In the genomic region with DNA sequence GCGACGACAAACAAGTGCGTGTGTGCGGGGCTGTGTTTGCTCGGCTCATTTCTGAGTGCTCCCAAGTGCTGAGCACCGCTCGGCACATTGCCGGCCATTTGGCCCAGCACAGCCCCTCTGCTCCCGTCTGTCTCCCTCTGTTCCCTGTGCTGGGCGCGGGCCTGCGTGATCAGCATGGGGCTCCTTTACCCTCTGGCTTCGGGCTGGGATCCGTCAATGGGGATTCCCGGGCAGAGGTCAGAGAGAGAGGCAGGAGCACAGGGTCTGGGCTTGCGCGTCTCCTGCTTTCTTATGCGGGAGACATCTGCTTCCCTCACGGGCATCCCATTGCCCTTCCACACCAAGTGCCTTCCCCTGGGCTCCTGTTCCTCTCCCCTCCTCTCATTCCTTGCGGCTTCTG, we compare ENCODE assay signal across 26 cellular contexts.
A peak's percentile ranks its signal among the peaks of the same experiment; 100 is the strongest.
DNase-seq lines count a peak whose midpoint lies in the region; ATAC-seq, FAIRE-seq and TF ChIP-seq lines count a peak whose summit lies in the region.
"Had no signal": no experiment of that assay in that cellular context is flagged by ENCODE, and none has a peak within 500 bp of the region (broad histone marks: within the 10 kb centered on the region; RNA-seq: fewer than 3 reads in every experiment).

No MANE protein-coding gene starts in this region.

- H3K4me1 ChIP-seq in H1 (replicated peaks in 1 of 4; ENCODE audit: control insufficient read depth in 3 of 4, insufficient read depth in 4 of 4, low read length in 3 of 4), result peaks cover 0 to 5% (median 4%) of the 10 kb centered on the region in 4 experiments; a peak in 5 of 7 replicates
- H3K4me1 ChIP-seq: BE2C, HAP-1 had no signal

- CTCF ChIA-PET in H1 (lab: Charles Lee; ENCODE audit: partially characterized antibody), result interaction anchor here (1.1 kb wide), 1 partner anchor 15 kb away, joined by 3 read pairs; no protein-coding TSS in a partner anchor

- peak in 1 of 2 experiments; percentile 4; a peak in 1 of 4 replicates for TF ChIP-seq RAD21 in H1 (IDR thresholded peaks at IDR 0.05 in 1 of 2, conservative IDR thresholded peaks at IDR 0.05 in 1 of 2; ENCODE audit: low read depth in 2 of 2, low read length in 2 of 2)

- H3K4me3 ChIP-seq in H1 (ENCODE audit: extremely low read depth in 1 of 4, insufficient read depth in 2 of 4, low read depth in 3 of 4, low read length in 4 of 4), result no peak overlapping the region
- H3K4me3 ChIP-seq: GM12878, HAP-1, PC-9 had no signal

- no peak overlapping the region for H3K14ac ChIP-seq in H1 (ENCODE audit: insufficient read length)

- no peaks in the 10 kb centered on the region for H3K79me1 ChIP-seq in H1 (ENCODE audit: low read depth, low read length)

- H3K4me2 ChIP-seq in H1 (ENCODE audit: insufficient read depth in 1 of 2, low read depth in 2 of 2, low read length in 2 of 2), result no peak overlapping the region
- H3K4me2 ChIP-seq: KMS-11, PC-9 had no signal

- no peak overlapping the region for H4K91ac ChIP-seq in H1 (replicated peaks; ENCODE audit: insufficient read length, low read length)

- no peak overlapping the region for H2AK5ac ChIP-seq in H1 (ENCODE audit: low read depth, low read length)

- H2BK12ac ChIP-seq in H1 (ENCODE audit: low read depth, low read length), result no peak overlapping the region

- peak overlapping the region; percentile 26; the same call in 1 of the 2 replicates for H4K8ac ChIP-seq in H1 (ENCODE audit: extremely low read depth, insufficient read depth, low read length)

- H2BK15ac ChIP-seq in H1 (ENCODE audit: low read length), result no peak overlapping the region

- no peaks in the 10 kb centered on the region for H3K79me2 ChIP-seq in H1 (ENCODE audit: control insufficient read depth in 1 of 2, insufficient read depth in 2 of 2, low read length in 2 of 2)

- H3K27ac ChIP-seq in H1 (ENCODE audit: low read depth, low read length), result no peak overlapping the region
- H3K27ac ChIP-seq: 22Rv1, HL-60, KMS-11, PC-9, RWPE1 had no signal

- peak; percentile 74 for DNase-seq in DMS 273 (lab: John Stamatoyannopoulos, UW; ENCODE audit: unreplicated experiment)
- no peak for DNase-seq in DMS 273 treated with DMSO at 0.1 percent for 48 hours (lab: John Stamatoyannopoulos, UW)
- peak in 1 of 2 experiments; percentile 67 for DNase-seq in H1 (ENCODE audit: low read depth in 1 of 2, low spot score in 2 of 2)
- peak; percentile 45 for DNase-seq in iPS-NIHi11 (ENCODE audit: low spot score)
- no peak for DNase-seq in omental fat pad (ENCODE audit: low spot score)
- DNase-seq in NCI-H2171 (lab: John Stamatoyannopoulos, UW), result no peak
- DNase-seq in RPMI8226, result no peak
- DNase-seq: ACHN; BE2C; CD8-positive, alpha-beta memory T cell; DMS153; HFFc6; MM.1S; NCI-H2029; NCI-H2227 treated with DMSO at 0.1 percent for 48 hours; NCI-H526 treated with DMSO at 0.1 percent for 48 hours; PC-9; SHP77 had no signal

- no peak overlapping the region for H3K4ac ChIP-seq in H1 (replicated peaks; ENCODE audit: insufficient read length, low read depth, low read length)

- no peak overlapping the region for H4K5ac ChIP-seq in H1 (ENCODE audit: insufficient read length, low read depth, low read length)

- no peaks in the 10 kb centered on the region for H3K36me3 ChIP-seq in H1 (ENCODE audit: control insufficient read depth in 2 of 4, insufficient read depth in 4 of 4, low read length in 3 of 4)
- H3K36me3 ChIP-seq: BE2C, HAP-1 had no signal

- H3K18ac ChIP-seq in H1 (ENCODE audit: extremely low read depth, low read length), result no peak overlapping the region; the same call in 1 of the 2 replicates

- POLR2A ChIA-PET in H1 (lab: Charles Lee; ENCODE audit: partially characterized antibody), result no interaction called here

- H4K20me1 ChIP-seq in H1 (replicated peaks in 1 of 2; ENCODE audit: control insufficient read depth in 1 of 2, insufficient read depth in 2 of 2, low read length in 2 of 2), result no peaks in the 10 kb centered on the region

- H3K27me3 ChIP-seq in H1 (replicated peaks in 1 of 4; ENCODE audit: control insufficient read depth in 3 of 4, extremely low read depth in 1 of 4, insufficient read depth in 3 of 4, low read length in 3 of 4), result no peaks in the 10 kb centered on the region; a peak in 1 of 7 replicates

- H3K23ac ChIP-seq in H1 (ENCODE audit: insufficient read length), result no peak overlapping the region

- no peak for TF ChIP-seq EP300 in H1 (IDR thresholded peaks at IDR 0.05; ENCODE audit: borderline replicate concordance in 1 of 2, low read depth in 2 of 2, low read length in 2 of 2)

- H3K56ac ChIP-seq in H1 (replicated peaks; ENCODE audit: insufficient read length, low read depth, low read length), result no peak overlapping the region

- no peak overlapping the region for H2BK5ac ChIP-seq in H1 (ENCODE audit: low read depth, low read length)

- TF ChIP-seq CTCF in H1 (IDR thresholded peaks at IDR 0.05; ENCODE audit: control extremely low read depth in 1 of 3, insufficient read depth in 1 of 3, low read depth in 1 of 3, low read length in 3 of 3) (no peak), omental fat pad (IDR thresholded peaks at IDR 0.05) (no peak)

- H2BK120ac ChIP-seq in H1 (replicated peaks; ENCODE audit: low read depth, low read length), result no peak overlapping the region

- H2BK20ac ChIP-seq in H1 (ENCODE audit: low read length), result no peak overlapping the region

- ATAC-seq in omental fat pad (ENCODE audit: low FRiP score) (peak; percentile 39), HG02981 (IDR thresholded peaks at IDR 0.05; ENCODE audit: unreplicated experiment) (no peak)
- ATAC-seq: GM12878 had no signal

- 69% methylated on average over 16 of the region's 20 CpGs; no CpG with 5 or more reads in 1 of the 2 experiments for WGBS in H1 (ENCODE audit: extremely low coverage in 1 of 2, insufficient coverage in 1 of 2, insufficient read length in 1 of 2, insufficient replicate concordance in 2 of 2, low coverage in 1 of 2, low lambda C conversion rate in 2 of 2, missing lambda C conversion rate in 1 of 2), 2 experiments

- H3K23me2 ChIP-seq in H1 (ENCODE audit: low read depth, low read length), result no peaks in the 10 kb centered on the region

- H2AFZ ChIP-seq in H1 (ENCODE audit: low read length), result peak overlapping the region; percentile 86
- H2AFZ ChIP-seq: PC-9 had no signal

- H3K9ac ChIP-seq in H1 (replicated peaks in 1 of 4; ENCODE audit: extremely low read depth in 1 of 4, low read depth in 3 of 4, low read length in 3 of 4), result no peak overlapping the region
- H3K9ac ChIP-seq: KMS-11 had no signal

- peaks cover 4 to 7% of the 10 kb centered on the region in 2 experiments; a peak in 3 of 4 replicates for H3K9me3 ChIP-seq in H1 (ENCODE audit: insufficient read depth in 2 of 2, low read depth in 1 of 2, low read length in 1 of 2)
- H3K9me3 ChIP-seq: BE2C, HAP-1 had no signal

- no peak for FAIRE-seq in H1 (lab: Jason Lieb, UNC)
- FAIRE-seq: G401.6, GM12878 had no signal

- TF ChIP-seq POLR2A in H1 (IDR thresholded peaks at IDR 0.05; ENCODE audit: control extremely low read depth in 1 of 2, low read depth in 2 of 2, low read length in 2 of 2), result no peak

TF ChIP-seq in H1, 55 proteins besides CTCF, POLR2A, EP300 and RAD21:
- TF ChIP-seq KDM4A (IDR thresholded peaks at IDR 0.05; ENCODE audit: low read depth, low read length, severe bottlenecking), result no peak
- no peak for TF ChIP-seq SUZ12 (IDR thresholded peaks at IDR 0.05; ENCODE audit: low read length)
- no peak for TF ChIP-seq BACH1 (IDR thresholded peaks at IDR 0.05; ENCODE audit: low read length)
- TF ChIP-seq FOSL1 (IDR thresholded peaks at IDR 0.05; ENCODE audit: insufficient read depth, low read depth, low read length), result no peak
- TF ChIP-seq CEBPB (IDR thresholded peaks at IDR 0.05; ENCODE audit: low read depth, low read length), result no peak
- no peak for TF ChIP-seq CHD2 (IDR thresholded peaks at IDR 0.05; ENCODE audit: low read length)
- peak; percentile 41; the same call in 1 of the 2 replicates for TF ChIP-seq KDM1A (IDR thresholded peaks at IDR 0.05; ENCODE audit: borderline replicate concordance, low read length)
- TF ChIP-seq, protein P1, sequence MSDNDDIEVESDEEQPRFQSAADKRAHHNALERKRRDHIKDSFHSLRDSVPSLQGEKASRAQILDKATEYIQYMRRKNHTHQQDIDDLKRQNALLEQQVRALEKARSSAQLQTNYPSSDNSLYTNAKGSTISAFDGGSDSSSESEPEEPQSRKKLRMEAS (IDR thresholded peaks at IDR 0.05), result peak; percentile 22; the same call in 1 of the 2 replicates
- no peak for TF ChIP-seq RXRA (IDR thresholded peaks at IDR 0.05; ENCODE audit: insufficient read depth, low read depth, low read length)
- peak; percentile 75; the same call in 1 of the 2 replicates for TF ChIP-seq TBP (IDR thresholded peaks at IDR 0.05; ENCODE audit: low read depth, low read length)
- TF ChIP-seq POU5F1 (IDR thresholded peaks at IDR 0.05; ENCODE audit: low read depth, low read length), result no peak
- no peak for TF ChIP-seq POLR2AphosphoS5 (IDR thresholded peaks at IDR 0.05; ENCODE audit: low read depth, low read length)
- TF ChIP-seq, protein P2, sequence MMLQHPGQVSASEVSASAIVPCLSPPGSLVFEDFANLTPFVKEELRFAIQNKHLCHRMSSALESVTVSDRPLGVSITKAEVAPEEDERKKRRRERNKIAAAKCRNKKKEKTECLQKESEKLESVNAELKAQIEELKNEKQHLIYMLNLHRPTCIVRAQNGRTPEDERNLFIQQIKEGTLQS (IDR thresholded peaks at IDR 0.05; ENCODE audit: insufficient read depth, low read depth, low read length), result no peak
- TF ChIP-seq TCF12 (IDR thresholded peaks at IDR 0.05; ENCODE audit: low read depth, low read length), result no peak
- TF ChIP-seq, protein P3, sequence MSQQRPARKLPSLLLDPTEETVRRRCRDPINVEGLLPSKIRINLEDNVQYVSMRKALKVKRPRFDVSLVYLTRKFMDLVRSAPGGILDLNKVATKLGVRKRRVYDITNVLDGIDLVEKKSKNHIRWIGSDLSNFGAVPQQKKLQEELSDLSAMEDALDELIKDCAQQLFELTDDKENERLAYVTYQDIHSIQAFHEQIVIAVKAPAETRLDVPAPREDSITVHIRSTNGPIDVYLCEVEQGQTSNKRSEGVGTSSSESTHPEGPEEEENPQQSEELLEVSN (IDR thresholded peaks at IDR 0.05), result 0 out of 2 replicates have a peak, but pooled peaks have one; percentile 9
- no peak for TF ChIP-seq RNF2 (IDR thresholded peaks at IDR 0.05; ENCODE audit: borderline replicate concordance, low read depth, low read length, missing control alignments, poor library complexity, severe bottlenecking)

Comparison
In these comparisons a context has a peak if more than half of its experiments do, and no peak if none do; other contexts are left out.
1. DNase-seq: peak in DMS 273 (single experiment) and iPS-NIHi11 (single experiment); none in DMS 273 treated with DMSO at 0.1 percent for 48 hours (single experiment), omental fat pad (single experiment), NCI-H2171 (single experiment) and RPMI8226 (single experiment).